In the genomic region with DNA sequence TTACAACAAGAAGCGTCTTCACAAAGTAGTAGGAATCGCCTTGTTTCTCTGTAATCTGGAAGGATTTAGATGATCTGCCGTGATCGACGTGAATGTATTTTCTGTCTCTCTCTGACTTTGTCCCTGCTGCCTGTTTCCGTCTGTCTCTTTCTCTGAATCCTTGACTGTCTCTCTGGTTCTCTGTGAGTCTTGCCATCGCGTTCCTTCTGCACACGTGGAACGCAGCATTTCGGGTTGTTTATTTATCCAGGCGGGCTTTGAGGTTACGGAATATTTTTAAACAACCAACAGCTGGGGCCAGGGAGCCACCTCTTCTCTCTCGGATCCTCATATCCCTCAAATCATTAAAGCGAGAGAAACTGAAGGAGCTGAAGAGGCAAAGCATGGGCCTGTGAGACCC, we compare ENCODE assay signal across 17 cellular contexts.
DNase-seq lines count a peak whose midpoint lies in the region; ATAC-seq, FAIRE-seq and TF ChIP-seq lines count a peak whose summit lies in the region.
"Had no signal": no experiment of that assay in that cellular context is flagged by ENCODE, and none has a peak within 500 bp of the region (broad histone marks: within the 10 kb centered on the region; RNA-seq: fewer than 3 reads in every experiment).

No MANE protein-coding gene starts in this region.

- H2BK120ac ChIP-seq in H1 (replicated peaks; ENCODE audit: low read depth, low read length): no peak overlapping the region

- BruUV-seq in PC-3 (replicated peaks; lab: Mats Ljungman, UMichigan) (no TSS peak), OCI-LY7 (replicated peaks; lab: Mats Ljungman, UMichigan) (no TSS peak), A673 (replicated peaks; lab: Mats Ljungman, UMichigan) (no TSS peak)

- H3K4me1 ChIP-seq in PC-3 (ENCODE audit: insufficient read depth, low read length): peaks cover 14% of the 10 kb centered on the region
- H3K4me1 ChIP-seq in H1 (replicated peaks in 1 of 4; ENCODE audit: control insufficient read depth in 3 of 4, insufficient read depth in 4 of 4, low read length in 3 of 4): peaks cover 0 to 2% (median 0%) of the 10 kb centered on the region in 4 experiments; a peak in 2 of 7 replicates
- peaks cover 11% of the 10 kb centered on the region for H3K4me1 ChIP-seq in upper lobe of right lung
- peaks cover 31% of the 10 kb centered on the region for H3K4me1 ChIP-seq in OCI-LY7 (ENCODE audit: insufficient read depth, low read length, poor library complexity, severe bottlenecking)
- no peaks in the 10 kb centered on the region for H3K4me1 ChIP-seq in A673 (ENCODE audit: insufficient read depth, low read length, poor library complexity, severe bottlenecking)

- H3K9me3 ChIP-seq in PC-3 (ENCODE audit: low read length) (no peaks in the 10 kb centered on the region), H1 (ENCODE audit: insufficient read depth in 2 of 2, low read depth in 1 of 2, low read length in 1 of 2) (peaks cover 0 to under 1% of the 10 kb centered on the region in 2 experiments; a peak in 1 of 4 replicates), upper lobe of right lung (no peaks in the 10 kb centered on the region), OCI-LY7 (ENCODE audit: low read length) (no peaks in the 10 kb centered on the region), A673 (ENCODE audit: low read depth, low read length, poor library complexity, severe bottlenecking) (no peaks in the 10 kb centered on the region)
- H3K9me3 ChIP-seq: SK-N-SH had no signal

- ATAC-seq in PC-3 (no peak), upper lobe of right lung (no peak)

- H3K36me3 Mint-ChIP-seq in mesothelial cell of epicardium: no peaks in the 10 kb centered on the region
- H3K36me3 Mint-ChIP-seq: activated naive CD4-positive, alpha-beta T cell treated with anti-CD3 and anti-CD28 coated beads, Interleukin-2, amount 10 ng/mL, durations not matched to agents 7 days and 5 days had no signal

- H3K4me2 ChIP-seq in PC-3 (ENCODE audit: low read length) (peak overlapping the region; percentile 34; the same call in 1 of the 2 replicates), H1 (ENCODE audit: insufficient read depth in 1 of 2, low read depth in 2 of 2, low read length in 2 of 2) (no peak overlapping the region), OCI-LY7 (ENCODE audit: low read length) (no peak overlapping the region)
- H3K4me2 ChIP-seq: SK-N-SH had no signal

- no peak for TF ChIP-seq POLR2A in H1 (IDR thresholded peaks at IDR 0.05; ENCODE audit: control extremely low read depth in 1 of 2, low read depth in 2 of 2, low read length in 2 of 2)

- no peak for TF ChIP-seq EP300 in H1 (IDR thresholded peaks at IDR 0.05; ENCODE audit: borderline replicate concordance in 1 of 2, low read depth in 2 of 2, low read length in 2 of 2)

- H3K79me2 ChIP-seq in PC-3 (ENCODE audit: low read length) (no peaks in the 10 kb centered on the region), H1 (ENCODE audit: control insufficient read depth in 1 of 2, insufficient read depth in 2 of 2, low read length in 2 of 2) (no peaks in the 10 kb centered on the region), OCI-LY7 (ENCODE audit: insufficient read depth, low read depth, low read length) (no peaks in the 10 kb centered on the region)

- H3K79me1 ChIP-seq in H1 (ENCODE audit: low read depth, low read length): no peaks in the 10 kb centered on the region

- H3K4me3 Mint-ChIP-seq in mesothelial cell of epicardium: no peak overlapping the region
- H3K4me3 Mint-ChIP-seq: activated naive CD4-positive, alpha-beta T cell treated with anti-CD3 and anti-CD28 coated beads, Interleukin-2, amount 10 ng/mL, durations not matched to agents 7 days and 5 days; nephron progenitor cell had no signal

- H2BK20ac ChIP-seq in H1 (ENCODE audit: low read length): no peak overlapping the region

- peak overlapping the region; percentile 31; the same call in 1 of the 2 replicates for H2BK15ac ChIP-seq in H1 (ENCODE audit: low read length)

- intact Hi-C loops in PC-3 (cut with micrococcal nuclease) (loop anchor here (1.0 to 5.0 kb wide), 4 partner anchors 70 to 283 kb away; partner anchors contain the start of gene ZDHHC14), upper lobe of right lung (cut with DNase I) (loop anchor here (5.0 kb wide), 1 partner anchor 280 kb away; no protein-coding TSS in a partner anchor), OCI-LY7 (cut with micrococcal nuclease; ENCODE audit: unreplicated experiment) (loop anchor here (2.0 to 5.0 kb wide), 3 partner anchors 35 to 282 kb away; partner anchors contain the start of gene ZDHHC14), A673 (cut with micrococcal nuclease; ENCODE audit: unreplicated experiment) (loop anchor here (1.0 kb wide), 1 partner anchor 283 kb away; no protein-coding TSS in a partner anchor)

- H3K27ac ChIP-seq in PC-3 (ENCODE audit: low read length): peak overlapping the region; percentile 20; the same call in 1 of the 2 replicates
- H3K27ac ChIP-seq in H1 (ENCODE audit: low read depth, low read length): no peak overlapping the region
- H3K27ac ChIP-seq in upper lobe of right lung: peak overlapping the region; percentile 11
- H3K27ac ChIP-seq in OCI-LY7 (ENCODE audit: low read depth, low read length, poor library complexity, severe bottlenecking): no peak overlapping the region
- H3K27ac ChIP-seq in A673 (ENCODE audit: low read depth, low read length, poor library complexity, severe bottlenecking): no peak overlapping the region

- H2BK5ac ChIP-seq in H1 (ENCODE audit: low read depth, low read length): 0 out of 2 replicates have a peak overlapping the region, but pooled peaks have one; percentile 77

- TF ChIP-seq RAD21 in H1 (IDR thresholded peaks at IDR 0.05 in 1 of 2, conservative IDR thresholded peaks at IDR 0.05 in 1 of 2; ENCODE audit: low read depth in 2 of 2, low read length in 2 of 2): no peak

- H3F3A ChIP-seq in PC-3 (ENCODE audit: low read length, unreplicated experiment): no peaks in the 10 kb centered on the region

- H3K18ac ChIP-seq in H1 (ENCODE audit: extremely low read depth, low read length): no peak overlapping the region

- no peak overlapping the region for H4K5ac ChIP-seq in H1 (ENCODE audit: insufficient read length, low read depth, low read length)

- no peak overlapping the region for H3K56ac ChIP-seq in H1 (replicated peaks; ENCODE audit: insufficient read length, low read depth, low read length)

- H3K23me2 ChIP-seq in H1 (ENCODE audit: low read depth, low read length): no peaks in the 10 kb centered on the region

- H3K27me3 Mint-ChIP-seq in mesothelial cell of epicardium (ENCODE audit: low read depth): no peaks in the 10 kb centered on the region

- CTCF ChIA-PET in PC-3 (lab: Charles Lee) (interaction anchor here (0.9 to 1.2 kb wide), 2 partner anchors 282 to 304 kb away, joined by 5 to 6 read pairs; no protein-coding TSS in a partner anchor), H1 (lab: Charles Lee; ENCODE audit: partially characterized antibody) (interaction anchor here (0.6 to 5.3 kb wide), 27 partner anchors 10 to 282 kb away, joined by 3 to 34 read pairs (median 4); partner anchors contain the start of gene TMEM242), OCI-LY7 (lab: Charles Lee; ENCODE audit: unreplicated experiment) (no interaction called here), A673 (lab: Charles Lee) (no interaction called here)

- H3K9me2 ChIP-seq in PC-3 (replicated peaks; ENCODE audit: low read length) (no peaks in the 10 kb centered on the region), OCI-LY7 (ENCODE audit: insufficient read depth, low read length) (no peaks in the 10 kb centered on the region)
- H3K9me2 ChIP-seq: SK-N-SH had no signal

- POLR2A ChIA-PET in PC-3 (lab: Charles Lee; ENCODE audit: unreplicated experiment) (no interaction called here), H1 (lab: Charles Lee; ENCODE audit: partially characterized antibody) (interaction anchor here (1.5 kb wide), 1 partner anchor 10 kb away, joined by 6 read pairs; no protein-coding TSS in a partner anchor), OCI-LY7 (lab: Charles Lee) (interaction anchor here (0.6 to 0.9 kb wide), 3 partner anchors 10 to 28 kb away, joined by 3 read pairs; no protein-coding TSS in a partner anchor), A673 (lab: Charles Lee; ENCODE audit: low non-redundant PET) (no interaction called here)

- H3K14ac ChIP-seq in H1 (ENCODE audit: insufficient read length): no peak overlapping the region

- peak overlapping the region; percentile 41 for H3K27ac Mint-ChIP-seq in mesothelial cell of epicardium
- H3K27ac Mint-ChIP-seq: activated naive CD4-positive, alpha-beta T cell treated with anti-CD3 and anti-CD28 coated beads, Interleukin-2, amount 10 ng/mL, durations not matched to agents 7 days and 5 days; nephron progenitor cell had no signal

- peak overlapping the region; percentile 22; the same call in 1 of the 2 replicates for H2BK12ac ChIP-seq in H1 (ENCODE audit: low read depth, low read length)

- H3K4me1 Mint-ChIP-seq in mesothelial cell of epicardium: peaks cover 21% of the 10 kb centered on the region
- H3K4me1 Mint-ChIP-seq: activated naive CD4-positive, alpha-beta T cell treated with anti-CD3 and anti-CD28 coated beads, Interleukin-2, amount 10 ng/mL, durations not matched to agents 7 days and 5 days had no signal

- H3K4me3 ChIP-seq in PC-3 (ENCODE audit: low read length) (no peak overlapping the region), H1 (ENCODE audit: extremely low read depth in 1 of 4, insufficient read depth in 2 of 4, low read depth in 3 of 4, low read length in 4 of 4) (no peak overlapping the region), upper lobe of right lung (no peak overlapping the region), OCI-LY7 (ENCODE audit: low read depth, low read length, poor library complexity, severe bottlenecking) (no peak overlapping the region), A673 (ENCODE audit: low read depth, low read length, poor library complexity, severe bottlenecking) (no peak overlapping the region)
- H3K4me3 ChIP-seq: BLaER1 treated with 17β-estradiol and CSF1 and Interleukin-3, amounts not matched to agents 10 nM and 100 nM had no signal

- H3K27me3 ChIP-seq in PC-3 (ENCODE audit: low read length) (no peaks in the 10 kb centered on the region), H1 (replicated peaks in 1 of 4; ENCODE audit: control insufficient read depth in 3 of 4, extremely low read depth in 1 of 4, insufficient read depth in 3 of 4, low read length in 3 of 4) (no peaks in the 10 kb centered on the region), upper lobe of right lung (no peaks in the 10 kb centered on the region), A673 (replicated peaks; ENCODE audit: insufficient read depth, low read depth, low read length, poor library complexity) (no peaks in the 10 kb centered on the region)
- H3K27me3 ChIP-seq: BLaER1 treated with 17β-estradiol and CSF1 and Interleukin-3, amounts not matched to agents 10 nM and 100 nM had no signal

- H2AFZ ChIP-seq in PC-3 (ENCODE audit: low read length): no peak overlapping the region
- no peak overlapping the region for H2AFZ ChIP-seq in H1 (ENCODE audit: low read length)
- no peak overlapping the region for H2AFZ ChIP-seq in OCI-LY7 (ENCODE audit: low read length)

- no peak overlapping the region for H2AK5ac ChIP-seq in H1 (ENCODE audit: low read depth, low read length)

- WGBS in H1 (ENCODE audit: extremely low coverage in 1 of 2, insufficient coverage in 1 of 2, insufficient read length in 1 of 2, insufficient replicate concordance in 2 of 2, low coverage in 1 of 2, low lambda C conversion rate in 2 of 2, missing lambda C conversion rate in 1 of 2), 2 experiments: 91% methylated on average over 15 of the region's 15 CpGs; no CpG with 5 or more reads in 1 of the 2 experiments

- no peak for FAIRE-seq in H1 (lab: Jason Lieb, UNC)
- FAIRE-seq: astrocyte had no signal

- no peak for TF ChIP-seq CTCF in PC-3 (conservative IDR thresholded peaks at IDR 0.05; ENCODE audit: low read depth, low read length)
- no peak for TF ChIP-seq CTCF in H1 (IDR thresholded peaks at IDR 0.05; ENCODE audit: control extremely low read depth in 1 of 3, insufficient read depth in 1 of 3, low read depth in 1 of 3, low read length in 3 of 3)
- no peak for TF ChIP-seq CTCF in mesothelial cell of epicardium (IDR thresholded peaks at IDR 0.05; ENCODE audit: unreplicated experiment)
- TF ChIP-seq CTCF in upper lobe of right lung (IDR thresholded peaks at IDR 0.05): no peak
- no peak for TF ChIP-seq CTCF in OCI-LY7 (conservative IDR thresholded peaks at IDR 0.05; ENCODE audit: low read length)
- no peak for TF ChIP-seq CTCF in A673 (conservative IDR thresholded peaks at IDR 0.05; ENCODE audit: low read depth, low read length)

- DNase-seq in PC-3 (no peak), H1 (ENCODE audit: low read depth in 1 of 2, low spot score in 2 of 2) (no peak), mesothelial cell of epicardium (ENCODE audit: low spot score in 2 of 2, unreplicated experiment in 2 of 2) (no peak), upper lobe of right lung (no peak), OCI-LY7 (ENCODE audit: low spot score) (no peak), C1 segment of cervical spinal cord (lab: John Stamatoyannopoulos, UW) (no peak), A673 (ENCODE audit: low spot score) (no peak)
- DNase-seq: activated T-cell treated with anti-CD3 and anti-CD28 coated beads for 4 hours; cortex of kidney; DND-41; NCI-H1092 treated with DMSO at 0.1 percent for 48 hours; stimulated activated CD4-positive, alpha-beta T cell treated with anti-CD3 and anti-CD28 coated beads, Interleukin-15, amount 100 ng/mL, for 24 hours had no signal

- H3K9ac ChIP-seq in PC-3 (ENCODE audit: low read length) (no peak overlapping the region), H1 (replicated peaks in 1 of 4; ENCODE audit: extremely low read depth in 1 of 4, low read depth in 3 of 4, low read length in 3 of 4) (no peak overlapping the region; a peak in 1 of 7 replicates)
- H3K9ac ChIP-seq: SK-N-SH had no signal

- no peak overlapping the region for H4K91ac ChIP-seq in H1 (replicated peaks; ENCODE audit: insufficient read length, low read length)

- H3K23ac ChIP-seq in H1 (ENCODE audit: insufficient read length): no peak overlapping the region

- no peak overlapping the region for H4K8ac ChIP-seq in H1 (ENCODE audit: extremely low read depth, insufficient read depth, low read length)

- H4K20me1 ChIP-seq in PC-3 (ENCODE audit: low read length) (no peaks in the 10 kb centered on the region), H1 (replicated peaks in 1 of 2; ENCODE audit: control insufficient read depth in 1 of 2, insufficient read depth in 2 of 2, low read length in 2 of 2) (no peaks in the 10 kb centered on the region), OCI-LY7 (ENCODE audit: insufficient read depth, low read length) (no peaks in the 10 kb centered on the region)
- H4K20me1 ChIP-seq: BLaER1 treated with 17β-estradiol and CSF1 and Interleukin-3, amounts not matched to agents 10 nM and 100 nM had no signal

- no peaks in the 10 kb centered on the region for H3K9me3 Mint-ChIP-seq in mesothelial cell of epicardium
- H3K9me3 Mint-ChIP-seq: activated naive CD4-positive, alpha-beta T cell treated with anti-CD3 and anti-CD28 coated beads, Interleukin-2, amount 10 ng/mL, durations not matched to agents 7 days and 5 days; nephron progenitor cell had no signal

- H3K36me3 ChIP-seq in PC-3 (ENCODE audit: low read depth, low read length): no peaks in the 10 kb centered on the region
- no peaks in the 10 kb centered on the region for H3K36me3 ChIP-seq in H1 (ENCODE audit: control insufficient read depth in 2 of 4, insufficient read depth in 4 of 4, low read length in 3 of 4)
- no peaks in the 10 kb centered on the region for H3K36me3 ChIP-seq in upper lobe of right lung
- H3K36me3 ChIP-seq in OCI-LY7 (ENCODE audit: insufficient read depth, low read length): no peaks in the 10 kb centered on the region; the same call in 1 of the 2 replicates
- no peaks in the 10 kb centered on the region for H3K36me3 ChIP-seq in A673 (ENCODE audit: insufficient read depth, low read length, poor library complexity, severe bottlenecking)

- no peak overlapping the region for H3K4ac ChIP-seq in H1 (replicated peaks; ENCODE audit: insufficient read length, low read depth, low read length)

Comparison
In these comparisons a context has a peak if more than half of its experiments do, and no peak if none do; other contexts are left out.
1. H3K27ac ChIP-seq: peak in PC-3 (single experiment) and upper lobe of right lung (single experiment); none in H1 (single experiment), OCI-LY7 (single experiment) and A673 (single experiment).
2. CTCF ChIA-PET loops: an anchor here in PC-3 (0.9 to 1.2 kb wide) and H1 (0.6 to 5.3 kb wide); none called in OCI-LY7 and A673.
3. POLR2A ChIA-PET loops: an anchor here in H1 (1.5 kb wide) and OCI-LY7 (0.6 to 0.9 kb wide); none called in PC-3 and A673.